Comparison of ENCODE assay signal across 14 cellular contexts in the genomic region with DNA sequence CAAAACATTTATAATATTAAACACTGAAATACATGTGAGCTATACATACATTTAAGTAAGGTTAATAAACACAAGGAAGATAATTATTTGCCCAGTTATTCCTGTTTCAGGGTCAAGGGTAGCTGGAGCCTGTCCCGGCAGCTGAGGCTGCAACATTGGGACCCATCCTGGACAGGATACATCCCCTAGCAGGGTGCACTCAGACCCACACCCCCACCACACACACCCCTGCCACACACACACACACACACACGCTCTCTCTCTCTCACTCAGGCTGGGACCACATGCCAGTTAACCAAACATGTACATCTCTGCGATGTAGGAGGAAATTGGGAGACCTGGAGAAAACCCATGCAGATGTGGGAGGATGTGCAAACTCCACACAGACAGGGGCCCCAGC.
DNase-seq lines count a peak whose midpoint lies in the region; ATAC-seq, FAIRE-seq and TF ChIP-seq lines count a peak whose summit lies in the region.
"Had no signal": no experiment of that assay in that cellular context is flagged by ENCODE, and none has a peak within 500 bp of the region (broad histone marks: within the 10 kb centered on the region; RNA-seq: fewer than 3 reads in every experiment).

No MANE protein-coding gene starts in this region.

- TF ChIP-seq CTCF in KMS-11 (conservative IDR thresholded peaks at IDR 0.05; ENCODE audit: low read depth, low read length): no peak

- no peak for FAIRE-seq in GM12891 (lab: Jason Lieb, UNC)

- H4K20me1 ChIP-seq in KMS-11 (ENCODE audit: insufficient read depth): no peaks in the 10 kb centered on the region

- peak overlapping the region; percentile 30; the same call in 1 of the 2 replicates for H3K27ac ChIP-seq in KMS-11
- H3K27ac ChIP-seq: ascending aorta had no signal

- H3K27me3 ChIP-seq in KMS-11 (ENCODE audit: insufficient read depth, low read depth): no peaks in the 10 kb centered on the region
- H3K27me3 ChIP-seq: ascending aorta, SJSA1 had no signal

- peaks cover 35% of the 10 kb centered on the region for H3K4me1 ChIP-seq in KMS-11 (ENCODE audit: low read depth, poor library complexity, severe bottlenecking)

- H3K9ac ChIP-seq in KMS-11: no peak overlapping the region

- H3K27ac Mint-ChIP-seq in activated CD8-positive, alpha-beta memory T cell treated with anti-CD3 and anti-CD28 coated beads, Interleukin-2, amount 10 ng/mL, durations not matched to agents 7 days and 5 days: peak overlapping the region; percentile 81
- peak overlapping the region; percentile 57 for H3K27ac Mint-ChIP-seq in stimulated activated memory B cell treated with anti-CD40 and anti-IgM and Interleukin-4, amounts not matched to agents 10 μg/mL and 1 μg/mL and 100 μg/mL, for 72 hours
- no peak overlapping the region for H3K27ac Mint-ChIP-seq in T-helper 2 cell treated with Interferon-gamma antibody and Interleukin-4, amounts not matched to agents 5 μg/mL and 100 μg/mL, for 36 hours

- H3K4me3 ChIP-seq in KMS-11 (IDR thresholded peaks at IDR 0.05; ENCODE audit: insufficient read depth, low read depth, low read length): no peak overlapping the region
- H3K4me3 ChIP-seq: ascending aorta, SJSA1 had no signal

- H3K4me1 Mint-ChIP-seq in activated CD8-positive, alpha-beta memory T cell treated with anti-CD3 and anti-CD28 coated beads, Interleukin-2, amount 10 ng/mL, durations not matched to agents 7 days and 5 days: peaks cover 14% of the 10 kb centered on the region
- H3K4me1 Mint-ChIP-seq in stimulated activated memory B cell treated with anti-CD40 and anti-IgM and Interleukin-4, amounts not matched to agents 10 μg/mL and 1 μg/mL and 100 μg/mL, for 72 hours: peaks cover 38% of the 10 kb centered on the region
- peaks cover 7% of the 10 kb centered on the region for H3K4me1 Mint-ChIP-seq in T-helper 2 cell treated with Interferon-gamma antibody and Interleukin-4, amounts not matched to agents 5 μg/mL and 100 μg/mL, for 36 hours (ENCODE audit: low read depth)

- H3K4me3 Mint-ChIP-seq in activated CD8-positive, alpha-beta memory T cell treated with anti-CD3 and anti-CD28 coated beads, Interleukin-2, amount 10 ng/mL, durations not matched to agents 7 days and 5 days: peak overlapping the region; percentile 13
- H3K4me3 Mint-ChIP-seq in stimulated activated memory B cell treated with anti-CD40 and anti-IgM and Interleukin-4, amounts not matched to agents 10 μg/mL and 1 μg/mL and 100 μg/mL, for 72 hours: no peak overlapping the region
- no peak overlapping the region for H3K4me3 Mint-ChIP-seq in T-helper 2 cell treated with Interferon-gamma antibody and Interleukin-4, amounts not matched to agents 5 μg/mL and 100 μg/mL, for 36 hours

- H2AFZ ChIP-seq in KMS-11 (ENCODE audit: low read depth): no peak overlapping the region

- no peak for TF ChIP-seq POLR2A in GM12891 (IDR thresholded peaks at IDR 0.05; ENCODE audit: low read depth, low read length)

- H3K9me3 Mint-ChIP-seq in activated CD8-positive, alpha-beta memory T cell treated with anti-CD3 and anti-CD28 coated beads, Interleukin-2, amount 10 ng/mL, durations not matched to agents 7 days and 5 days (ENCODE audit: low read depth): no peaks in the 10 kb centered on the region
- H3K9me3 Mint-ChIP-seq in stimulated activated memory B cell treated with anti-CD40 and anti-IgM and Interleukin-4, amounts not matched to agents 10 μg/mL and 1 μg/mL and 100 μg/mL, for 72 hours: no peaks in the 10 kb centered on the region
- no peaks in the 10 kb centered on the region for H3K9me3 Mint-ChIP-seq in T-helper 2 cell treated with Interferon-gamma antibody and Interleukin-4, amounts not matched to agents 5 μg/mL and 100 μg/mL, for 36 hours

- no peak for ATAC-seq in activated CD8-positive, alpha-beta memory T cell treated with anti-CD3 and anti-CD28 coated beads, Interleukin-2, amount 10 ng/mL, durations not matched to agents 7 days and 5 days
- ATAC-seq in GM21825 (IDR thresholded peaks at IDR 0.05; ENCODE audit: unreplicated experiment): peak; percentile 21
- ATAC-seq in stimulated activated memory B cell treated with anti-CD40 and anti-IgM and Interleukin-4, amounts not matched to agents 10 μg/mL and 1 μg/mL and 100 μg/mL, for 72 hours: peak; percentile 27

- CTCF ChIA-PET in activated CD8-positive, alpha-beta memory T cell treated with anti-CD3 and anti-CD28 coated beads, Interleukin-2, amount 10 ng/mL, durations not matched to agents 7 days and 5 days (lab: Charles Lee): interaction anchor here (1.1 to 1.4 kb wide), 2 partner anchors 10 to 16 kb away, joined by 3 read pairs; no protein-coding TSS in a partner anchor

- no peaks in the 10 kb centered on the region for H3K36me3 ChIP-seq in KMS-11 (ENCODE audit: insufficient read depth)
- H3K36me3 ChIP-seq: ascending aorta, SJSA1 had no signal

- H3K27me3 Mint-ChIP-seq in activated CD8-positive, alpha-beta memory T cell treated with anti-CD3 and anti-CD28 coated beads, Interleukin-2, amount 10 ng/mL, durations not matched to agents 7 days and 5 days: peaks cover 17% of the 10 kb centered on the region
- no peaks in the 10 kb centered on the region for H3K27me3 Mint-ChIP-seq in stimulated activated memory B cell treated with anti-CD40 and anti-IgM and Interleukin-4, amounts not matched to agents 10 μg/mL and 1 μg/mL and 100 μg/mL, for 72 hours
- peaks cover 13% of the 10 kb centered on the region for H3K27me3 Mint-ChIP-seq in T-helper 2 cell treated with Interferon-gamma antibody and Interleukin-4, amounts not matched to agents 5 μg/mL and 100 μg/mL, for 36 hours (ENCODE audit: low read depth)

- no peaks in the 10 kb centered on the region for H3K36me3 Mint-ChIP-seq in activated CD8-positive, alpha-beta memory T cell treated with anti-CD3 and anti-CD28 coated beads, Interleukin-2, amount 10 ng/mL, durations not matched to agents 7 days and 5 days
- H3K36me3 Mint-ChIP-seq in stimulated activated memory B cell treated with anti-CD40 and anti-IgM and Interleukin-4, amounts not matched to agents 10 μg/mL and 1 μg/mL and 100 μg/mL, for 72 hours: peaks cover 5% of the 10 kb centered on the region
- no peaks in the 10 kb centered on the region for H3K36me3 Mint-ChIP-seq in T-helper 2 cell treated with Interferon-gamma antibody and Interleukin-4, amounts not matched to agents 5 μg/mL and 100 μg/mL, for 36 hours (ENCODE audit: low read depth)

- no peak for DNase-seq in activated CD8-positive, alpha-beta memory T cell treated with anti-CD3 and anti-CD28 coated beads, Interleukin-2, amount 10 ng/mL, durations not matched to agents 7 days and 5 days
- no peak for DNase-seq in activated CD8-positive, alpha-beta memory T cell treated with anti-CD3 and anti-CD28 coated beads for 24 hours
- DNase-seq in T-helper 2 cell treated with Interferon-gamma antibody and Interleukin-4, amounts not matched to agents 5 μg/mL and 100 μg/mL, for 36 hours (ENCODE audit: low spot score): no peak
- DNase-seq in GM12891 (ENCODE audit: insufficient read length, low spot score): no peak
- DNase-seq in NCI-H2029 (lab: John Stamatoyannopoulos, UW): no peak
- DNase-seq: NCI-H146; NCI-H69; posterior cingulate gyrus; stimulated activated CD4-positive, alpha-beta T cell treated with anti-CD3 and anti-CD28 coated beads, Interleukin-15, amount 100 ng/mL, for 24 hours had no signal

- no peaks in the 10 kb centered on the region for H3K79me2 ChIP-seq in KMS-11 (ENCODE audit: insufficient read depth, low read depth)

- peak overlapping the region; percentile 64 for H3K4me2 ChIP-seq in KMS-11

TF ChIP-seq in GM12891, 5 proteins besides CTCF, POLR2A, EP300 and RAD21:
- TF ChIP-seq POLR2AphosphoS5 (IDR thresholded peaks at IDR 0.05; ENCODE audit: low read depth, low read length) (no peak), POU2F2 (IDR thresholded peaks at IDR 0.05; ENCODE audit: low read depth, low read length) (no peak), TAF1 (IDR thresholded peaks at IDR 0.05; ENCODE audit: low read depth, low read length) (no peak), PAX5 (IDR thresholded peaks at IDR 0.05; ENCODE audit: insufficient read depth, low read length, severe bottlenecking) (no peak), SPI1 (IDR thresholded peaks at IDR 0.05; ENCODE audit: low read depth, low read length) (no peak)
